8 cellular contexts compared by ENCODE assay signal in the genomic region with DNA sequence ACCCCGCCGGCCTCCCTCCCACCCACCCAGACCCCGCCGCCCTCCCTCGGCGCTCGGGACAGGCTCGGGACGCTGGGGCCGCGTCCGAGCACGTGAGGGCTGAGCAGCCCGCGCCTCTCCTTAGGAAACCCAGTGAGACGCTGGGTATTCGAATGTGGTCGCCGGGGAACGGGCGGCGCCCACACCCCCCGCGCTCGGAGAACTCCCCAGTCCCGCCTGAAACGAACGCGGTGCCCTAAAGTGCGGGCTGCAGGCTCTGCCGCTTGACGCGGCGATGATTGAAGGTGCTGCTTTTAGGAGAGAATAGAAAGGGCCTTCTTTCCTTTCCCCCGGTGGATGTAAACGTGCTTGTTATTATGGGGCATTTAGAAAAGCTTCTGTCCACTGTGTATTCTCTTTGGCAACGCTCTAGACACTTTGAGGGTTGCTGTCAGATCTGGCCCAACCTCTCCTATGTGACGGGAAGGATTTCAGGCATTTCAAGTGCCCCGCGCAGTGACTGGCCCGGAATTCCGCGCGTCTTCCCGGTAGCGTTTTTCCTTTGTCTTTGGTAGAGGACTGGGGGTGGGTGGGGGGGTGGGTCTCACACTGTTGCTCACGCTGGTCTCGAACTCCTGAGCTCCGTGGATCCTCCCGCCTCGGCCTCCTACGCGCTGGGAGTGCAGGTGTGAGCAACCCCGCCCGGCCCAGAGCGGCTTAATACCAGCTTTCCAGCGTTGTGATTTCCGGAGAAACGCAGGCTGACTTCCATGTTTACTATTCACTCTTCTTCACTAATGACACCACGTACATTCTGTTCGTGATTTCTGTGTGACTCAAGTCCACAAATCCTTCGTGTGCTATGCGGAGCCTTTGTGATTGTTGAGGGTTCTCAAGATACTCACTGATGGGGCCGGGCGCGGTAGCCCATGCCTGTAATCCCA. TPM values are rescaled to one million over a fixed set of nuclear protein-coding genes. Genes with fewer than 3 reads are reported as not detected.
DNase-seq lines count a peak whose midpoint lies in the region; ATAC-seq and TF ChIP-seq lines count a peak whose summit lies in the region.

No MANE protein-coding gene starts in this region.

- H3K27me3 Mint-ChIP-seq in dendritic cell treated with granulocyte-macrophage colony-stimulating factor and Interleukin-4, amounts not matched to agents 40 ng/mL and 50 ng/mL, for 4 days = peaks cover 4% of the 10 kb centered on the region
- H3K27me3 Mint-ChIP-seq in stimulated activated naive CD8-positive, alpha-beta T cell treated with anti-CD3 and anti-CD28 coated beads, Interleukin-15, Interleukin-2, amounts not matched to agents 100 ng/mL and 50 ng/mL, for 24 hours = no peaks in the 10 kb centered on the region

- intact Hi-C loops in dendritic cell treated with granulocyte-macrophage colony-stimulating factor and Interleukin-4, amounts not matched to agents 40 ng/mL and 50 ng/mL, for 4 days (cut with micrococcal nuclease) = loop anchor here (1.0 kb wide), 1 partner anchor 22 kb away; the partner anchor contains the start of gene FOXK2

- no peaks in the 10 kb centered on the region for H3K9me3 Mint-ChIP-seq in dendritic cell treated with granulocyte-macrophage colony-stimulating factor and Interleukin-4, amounts not matched to agents 40 ng/mL and 50 ng/mL, for 4 days
- no peaks in the 10 kb centered on the region for H3K9me3 Mint-ChIP-seq in stimulated activated naive CD8-positive, alpha-beta T cell treated with anti-CD3 and anti-CD28 coated beads, Interleukin-15, Interleukin-2, amounts not matched to agents 100 ng/mL and 50 ng/mL, for 24 hours

- 5 to 6% methylated on average over 57 to 66 of the region's 66 CpGs for WGBS in lung, 2 donors

- no peaks in the 10 kb centered on the region; the same call in 1 of the 2 replicates for H4K20me1 ChIP-seq in Karpas-422 (ENCODE audit: insufficient read depth, low read depth, low read length)

- DNase-seq in AG04449 (ENCODE audit: low read depth, low spot score) = no peak
- DNase-seq in Karpas-422 = peak; percentile 60
- DNase-seq in lung (ENCODE audit: low spot score) = no peak

- H3K79me2 ChIP-seq in Karpas-422 (ENCODE audit: low read length) = no peaks in the 10 kb centered on the region

- H3K4me1 ChIP-seq in Karpas-422 (ENCODE audit: low read length) = peaks cover 21% of the 10 kb centered on the region
- H3K4me1 ChIP-seq in lung (ENCODE audit: control insufficient read depth in 2 of 2, insufficient read depth in 2 of 2, low read length in 2 of 2) = peaks cover 0 to 11% of the 10 kb centered on the region in 2 donors

- TF ChIP-seq CTCF in AG04449 (IDR thresholded peaks at IDR 0.05; ENCODE audit: insufficient read depth, low read length, missing control alignments) = no peak
- TF ChIP-seq CTCF in WI38 (IDR thresholded peaks at IDR 0.05; ENCODE audit: low read depth, low read length) = no peak
- TF ChIP-seq CTCF in lung (IDR thresholded peaks at IDR 0.05; ENCODE audit: control extremely low read depth, extremely low read depth) = no peak

- H3K27ac ChIP-seq in Karpas-422 (ENCODE audit: low read length) = no peak overlapping the region
- peak overlapping the region; percentile 87 to 91 for H3K27ac ChIP-seq in lung (ENCODE audit: low read depth in 1 of 2, low read length in 1 of 2)

- no peaks in the 10 kb centered on the region for H3K9me2 ChIP-seq in Karpas-422 (replicated peaks; ENCODE audit: insufficient read depth, low read length)

- H3K36me3 Mint-ChIP-seq in dendritic cell treated with granulocyte-macrophage colony-stimulating factor and Interleukin-4, amounts not matched to agents 40 ng/mL and 50 ng/mL, for 4 days (ENCODE audit: low read depth) = no peaks in the 10 kb centered on the region
- no peaks in the 10 kb centered on the region for H3K36me3 Mint-ChIP-seq in stimulated activated naive CD8-positive, alpha-beta T cell treated with anti-CD3 and anti-CD28 coated beads, Interleukin-15, Interleukin-2, amounts not matched to agents 100 ng/mL and 50 ng/mL, for 24 hours (ENCODE audit: low read depth)

- H3K27ac Mint-ChIP-seq in dendritic cell treated with granulocyte-macrophage colony-stimulating factor and Interleukin-4, amounts not matched to agents 40 ng/mL and 50 ng/mL, for 4 days = peak overlapping the region; percentile 79
- peak overlapping the region; percentile 92 for H3K27ac Mint-ChIP-seq in stimulated activated naive CD8-positive, alpha-beta T cell treated with anti-CD3 and anti-CD28 coated beads, Interleukin-15, Interleukin-2, amounts not matched to agents 100 ng/mL and 50 ng/mL, for 24 hours

- CTCF ChIA-PET in AG04449 (lab: Yijun Ruan, JAX) = interaction anchor here (0.9 to 3.6 kb wide), 3 partner anchors 51 to 146 kb away, joined by 3 to 19 read pairs (median 3); no protein-coding TSS in a partner anchor

- POLR2A ChIA-PET in AG04449 (lab: Yijun Ruan, JAX) = interaction anchor here (0.6 kb wide), 1 partner anchor 72 kb away, joined by 3 read pairs; no protein-coding TSS in a partner anchor

- H3K9me3 ChIP-seq in Karpas-422 (ENCODE audit: low read length) (no peaks in the 10 kb centered on the region), lung (ENCODE audit: control insufficient read depth in 2 of 2, insufficient read depth in 1 of 2, low read length in 1 of 2) (no peaks in the 10 kb centered on the region)

- H3K36me3 ChIP-seq in Karpas-422 (ENCODE audit: insufficient read depth, low read length) = no peaks in the 10 kb centered on the region
- H3K36me3 ChIP-seq in lung (ENCODE audit: control insufficient read depth in 2 of 2, insufficient read depth in 2 of 2, low read length in 2 of 2) = no peaks in the 10 kb centered on the region

- peak; percentile 16 for ATAC-seq in GM18502 (IDR thresholded peaks at IDR 0.05; ENCODE audit: poor library complexity, unreplicated experiment)
- ATAC-seq in lung (ENCODE audit: insufficient read depth, low FRiP score) = no peak
- no peak for ATAC-seq in GM19467 (IDR thresholded peaks at IDR 0.05; ENCODE audit: unreplicated experiment)

- peaks cover 34% of the 10 kb centered on the region for H3K4me1 Mint-ChIP-seq in dendritic cell treated with granulocyte-macrophage colony-stimulating factor and Interleukin-4, amounts not matched to agents 40 ng/mL and 50 ng/mL, for 4 days (ENCODE audit: low read depth)
- H3K4me1 Mint-ChIP-seq in stimulated activated naive CD8-positive, alpha-beta T cell treated with anti-CD3 and anti-CD28 coated beads, Interleukin-15, Interleukin-2, amounts not matched to agents 100 ng/mL and 50 ng/mL, for 24 hours (ENCODE audit: low read depth) = peaks cover 26% of the 10 kb centered on the region

- peak overlapping the region; percentile 96 for H2AFZ ChIP-seq in Karpas-422 (ENCODE audit: low read length)

- H3K4me3 ChIP-seq in AG04449 (ENCODE audit: low read depth, low read length) (peak overlapping the region; percentile 62), Karpas-422 (ENCODE audit: low read length) (peak overlapping the region; percentile 59), WI38 (ENCODE audit: low read depth, low read length) (peak overlapping the region; percentile 53), lung (peak overlapping the region; percentile 36)

- H3K9ac ChIP-seq in Karpas-422 (ENCODE audit: low read length) = peak overlapping the region; percentile 65

- peak overlapping the region; percentile 68 for H3K4me2 ChIP-seq in Karpas-422 (ENCODE audit: low read depth, low read length, poor library complexity, severe bottlenecking)

- peak overlapping the region; percentile 78 for H3K4me3 Mint-ChIP-seq in dendritic cell treated with granulocyte-macrophage colony-stimulating factor and Interleukin-4, amounts not matched to agents 40 ng/mL and 50 ng/mL, for 4 days
- H3K4me3 Mint-ChIP-seq in stimulated activated naive CD8-positive, alpha-beta T cell treated with anti-CD3 and anti-CD28 coated beads, Interleukin-15, Interleukin-2, amounts not matched to agents 100 ng/mL and 50 ng/mL, for 24 hours = peak overlapping the region; percentile 85

- no peaks in the 10 kb centered on the region for H3K27me3 ChIP-seq in Karpas-422 (ENCODE audit: low read length)
- no peaks in the 10 kb centered on the region for H3K27me3 ChIP-seq in lung (ENCODE audit: control insufficient read depth, insufficient read depth)

RNA-seq across cellular contexts. Expression of gene FOXK2, which starts 21.8 kb away (rescaled TPM):
- total RNA-seq in Karpas-422 (2014; rRNA removed; shearing (Covaris generic); ENCODE audit: low replicate concordance) = 19.7 and 22.4 TPM in 2 replicates
- 10 to 100 TPM; 40.4 to 59.8 TPM for total RNA-seq in lung
- polyA plus RNA-seq in lung = 10 to 100 TPM; 23.4 to 26.4 TPM

RNA-seq across cellular contexts. Expression of gene NARF, which starts 39.2 kb away (rescaled TPM):
- 43.3 and 53.5 TPM in 2 replicates for total RNA-seq in Karpas-422 (2014; rRNA removed; shearing (Covaris generic); ENCODE audit: low replicate concordance)
- 10 to 100 TPM; 57.7 to 60.1 TPM for total RNA-seq in lung
- 10 to 100 TPM; 54.7 to 59.8 TPM for polyA plus RNA-seq in lung

RNA-seq across cellular contexts. Expression of gene CYBC1, which starts 47.2 kb away (rescaled TPM):
- total RNA-seq in Karpas-422 (2014; rRNA removed; shearing (Covaris generic); ENCODE audit: low replicate concordance) = 92.4 and 147 TPM in 2 replicates
- total RNA-seq in lung = 100 to 1,000 TPM in 1 of 2 donors, 10 to 100 TPM in 1; 76.4 to 108 TPM
- polyA plus RNA-seq in lung = 100 to 1,000 TPM in 1 of 2 donors, 10 to 100 TPM in 1; 37.4 to 144 TPM
